15 cellular contexts compared by ENCODE assay signal in genomic region chr10:79377557-79378382, GRCh38. TPM values are rescaled to one million over a fixed set of nuclear protein-coding genes. Genes with fewer than 3 reads are reported as not detected.
A peak's percentile ranks its signal among the peaks of the same experiment; 100 is the strongest.
DNase-seq lines count a peak whose midpoint lies in the region; ATAC-seq, FAIRE-seq and TF ChIP-seq lines count a peak whose summit lies in the region.
"Had no signal": no experiment of that assay in that cellular context is flagged by ENCODE, and none has a peak within 500 bp of the region (broad histone marks: within the 10 kb centered on the region; RNA-seq: fewer than 3 reads in every experiment).

No MANE protein-coding gene starts in this region.

- no peak for TF ChIP-seq CTCF in bronchial epithelial cell (IDR thresholded peaks at IDR 0.05; ENCODE audit: insufficient read depth, low read length, severe bottlenecking)
- no peak for TF ChIP-seq CTCF in vagina (IDR thresholded peaks at IDR 0.05)

- intact Hi-C loops in vagina (cut with DNase I): no loop called here

- peak; percentile 76 for FAIRE-seq in bronchial epithelial cell (lab: Jason Lieb, UNC)
- FAIRE-seq: GM12892 had no signal

- H3K4me3 ChIP-seq in bronchial epithelial cell (ENCODE audit: low read depth, low read length) (no peak overlapping the region), vagina (no peak overlapping the region)

- no peak for TF ChIP-seq POLR2A in vagina (IDR thresholded peaks at IDR 0.05)

- peaks cover 47% of the 10 kb centered on the region for H3K4me1 ChIP-seq in vagina
- H3K4me1 ChIP-seq: Caco-2 had no signal

- no peak overlapping the region for H3K4me3 Mint-ChIP-seq in activated naive CD8-positive, alpha-beta T cell treated with anti-CD3 and anti-CD28 coated beads, Interleukin-2, amount 10 ng/mL, durations not matched to agents 7 days and 5 days
- H3K4me3 Mint-ChIP-seq in activated naive CD8-positive, alpha-beta T cell treated with anti-CD3 and anti-CD28 coated beads for 36 hours: no peak overlapping the region

- H3K36me3 Mint-ChIP-seq in activated naive CD8-positive, alpha-beta T cell treated with anti-CD3 and anti-CD28 coated beads, Interleukin-2, amount 10 ng/mL, durations not matched to agents 7 days and 5 days: no peaks in the 10 kb centered on the region
- H3K36me3 Mint-ChIP-seq in activated naive CD8-positive, alpha-beta T cell treated with anti-CD3 and anti-CD28 coated beads for 36 hours: no peaks in the 10 kb centered on the region

- H3K27me3 ChIP-seq in bronchial epithelial cell (ENCODE audit: control insufficient read depth, insufficient read depth, low read length) (no peaks in the 10 kb centered on the region), vagina (no peaks in the 10 kb centered on the region)

- DNase-seq in activated naive CD8-positive, alpha-beta T cell treated with anti-CD3 and anti-CD28 coated beads, Interleukin-2, amount 10 ng/mL, durations not matched to agents 7 days and 5 days: peak; percentile 9
- DNase-seq in activated naive CD8-positive, alpha-beta T cell treated with anti-CD3 and anti-CD28 coated beads for 36 hours: no peak
- no peak for DNase-seq in bronchial epithelial cell (ENCODE audit: low read depth)
- peak; percentile 7 for DNase-seq in mucosa of gallbladder (ENCODE audit: low spot score)
- peak; percentile 70 to 74 for DNase-seq in vagina (ENCODE audit: extremely low spot score in 2 of 2)
- DNase-seq in dedifferentiated amniotic fluid mesenchymal stem cell (ENCODE audit: extremely low spot score): no peak
- DNase-seq: AML-193, Caco-2, KG1, NCI-H1092 treated with DMSO at 0.1 percent for 48 hours, NCI-H1694 treated with DMSO at 0.1 percent for 48 hours, NCI-H774 had no signal

- no peaks in the 10 kb centered on the region for H3K9me3 Mint-ChIP-seq in activated naive CD8-positive, alpha-beta T cell treated with anti-CD3 and anti-CD28 coated beads, Interleukin-2, amount 10 ng/mL, durations not matched to agents 7 days and 5 days
- H3K9me3 Mint-ChIP-seq in activated naive CD8-positive, alpha-beta T cell treated with anti-CD3 and anti-CD28 coated beads for 36 hours: no peaks in the 10 kb centered on the region

- no peak overlapping the region for H3K27ac ChIP-seq in vagina

- ATAC-seq in activated naive CD8-positive, alpha-beta T cell treated with anti-CD3 and anti-CD28 coated beads, Interleukin-2, amount 10 ng/mL, durations not matched to agents 7 days and 5 days (ENCODE audit: low read depth): no peak
- no peak for ATAC-seq in HG02759 (IDR thresholded peaks at IDR 0.05; ENCODE audit: unreplicated experiment)
- ATAC-seq: HCT116 had no signal

- H3K27ac Mint-ChIP-seq in activated naive CD8-positive, alpha-beta T cell treated with anti-CD3 and anti-CD28 coated beads, Interleukin-2, amount 10 ng/mL, durations not matched to agents 7 days and 5 days: no peak overlapping the region
- H3K27ac Mint-ChIP-seq in activated naive CD8-positive, alpha-beta T cell treated with anti-CD3 and anti-CD28 coated beads for 36 hours: no peak overlapping the region

- peaks cover 2% of the 10 kb centered on the region for H3K27me3 Mint-ChIP-seq in activated naive CD8-positive, alpha-beta T cell treated with anti-CD3 and anti-CD28 coated beads, Interleukin-2, amount 10 ng/mL, durations not matched to agents 7 days and 5 days
- no peaks in the 10 kb centered on the region for H3K27me3 Mint-ChIP-seq in activated naive CD8-positive, alpha-beta T cell treated with anti-CD3 and anti-CD28 coated beads for 36 hours

- POLR2A ChIA-PET in activated naive CD8-positive, alpha-beta T cell treated with anti-CD3 and anti-CD28 coated beads, Interleukin-2, amount 10 ng/mL, durations not matched to agents 7 days and 5 days (lab: Charles Lee): no interaction called here

- H3K9me3 ChIP-seq in vagina: no peaks in the 10 kb centered on the region
- H3K9me3 ChIP-seq: Caco-2 had no signal

- H3K36me3 ChIP-seq in bronchial epithelial cell (ENCODE audit: control insufficient read depth, insufficient read depth, low read length): no peaks in the 10 kb centered on the region
- H3K36me3 ChIP-seq in vagina: no peaks in the 10 kb centered on the region

- H3K4me1 Mint-ChIP-seq in activated naive CD8-positive, alpha-beta T cell treated with anti-CD3 and anti-CD28 coated beads, Interleukin-2, amount 10 ng/mL, durations not matched to agents 7 days and 5 days: peaks cover 2% of the 10 kb centered on the region
- peaks cover 2% of the 10 kb centered on the region for H3K4me1 Mint-ChIP-seq in activated naive CD8-positive, alpha-beta T cell treated with anti-CD3 and anti-CD28 coated beads for 36 hours

RNA-seq across cellular contexts. Expression of gene PPIF, which starts 30.5 kb away (rescaled TPM):
- total RNA-seq in activated naive CD8-positive, alpha-beta T cell treated with anti-CD3 and anti-CD28 coated beads, Interleukin-2, amount 10 ng/mL, durations not matched to agents 7 days and 5 days: 10 to 100 TPM; 56.9 to 57.0 TPM
- 100 to 1,000 TPM; 163 to 176 TPM for total RNA-seq in activated naive CD8-positive, alpha-beta T cell treated with anti-CD3 and anti-CD28 coated beads for 36 hours
- total RNA-seq in bronchial epithelial cell (19.5 and 27.1 TPM in 2 replicates), mucosa of gallbladder (49.4 TPM), vagina (44.7 TPM)

Comparison
In these comparisons a context has a peak if more than half of its experiments do, and no peak if none do; other contexts are left out.
1. DNase-seq: peak in activated naive CD8-positive, alpha-beta T cell treated with anti-CD3 and anti-CD28 coated beads, Interleukin-2, amount 10 ng/mL, durations not matched to agents 7 days and 5 days (single experiment), mucosa of gallbladder (single experiment) and vagina (2 of 2); none in activated naive CD8-positive, alpha-beta T cell treated with anti-CD3 and anti-CD28 coated beads for 36 hours (single experiment), bronchial epithelial cell (single experiment) and dedifferentiated amniotic fluid mesenchymal stem cell (single experiment).